ENCODE assay signal across 10 cellular contexts in genomic region chr20:50579511-50579910, GRCh38.
"Had no signal": no experiment of that assay in that cellular context is flagged by ENCODE, and none has a peak within 500 bp of the region (broad histone marks: within the 10 kb centered on the region; RNA-seq: fewer than 3 reads in every experiment).

No MANE protein-coding gene starts in this region.

- H3K4me3 ChIP-seq: adrenal gland, dorsolateral prefrontal cortex, left ventricle myocardium inferior, psoas muscle, thyroid gland had no signal

- H3K27me3 Mint-ChIP-seq: activated naive CD4-positive, alpha-beta T cell treated with anti-CD3 and anti-CD28 coated beads, Interleukin-2, amount 10 ng/mL, durations not matched to agents 7 days and 5 days had no signal

- H3K27ac Mint-ChIP-seq: activated naive CD4-positive, alpha-beta T cell treated with anti-CD3 and anti-CD28 coated beads, Interleukin-2, amount 10 ng/mL, durations not matched to agents 7 days and 5 days; endodermal cell; nephron had no signal

- H3K4me3 Mint-ChIP-seq: activated naive CD4-positive, alpha-beta T cell treated with anti-CD3 and anti-CD28 coated beads, Interleukin-2, amount 10 ng/mL, durations not matched to agents 7 days and 5 days; endodermal cell; nephron had no signal

- H3K9me3 ChIP-seq: adrenal gland, left ventricle myocardium inferior, psoas muscle, thyroid gland had no signal

- H3K27me3 ChIP-seq: adrenal gland, dorsolateral prefrontal cortex, thyroid gland had no signal

- H3K9me3 Mint-ChIP-seq: activated naive CD4-positive, alpha-beta T cell treated with anti-CD3 and anti-CD28 coated beads, Interleukin-2, amount 10 ng/mL, durations not matched to agents 7 days and 5 days; endodermal cell; nephron had no signal

- H3K27ac ChIP-seq: left ventricle myocardium inferior, thyroid gland had no signal

- DNase-seq: occipital lobe; stimulated activated CD4-positive, alpha-beta T cell treated with anti-CD3 and anti-CD28 coated beads, Interleukin-1b, Interleukin-23, amount 100 ng/mL, for 48 hours had no signal

- H3K4me1 Mint-ChIP-seq: endodermal cell, nephron had no signal
